Comparison of ENCODE assay signal across 28 cellular contexts in genomic region chr11:106309070-106309684, GRCh38.
"Had no signal": no experiment of that assay in that cellular context is flagged by ENCODE, and none has a peak within 500 bp of the region (broad histone marks: within the 10 kb centered on the region; RNA-seq: fewer than 3 reads in every experiment).

No MANE protein-coding gene starts in this region.

- H3K27ac Mint-ChIP-seq: activated B cell treated with CpG ODN at 0.5 μM for 24 hours; activated CD8-positive, alpha-beta T cell treated with anti-CD3 and anti-CD28 coated beads for 36 hours; activated T-helper 17 cell treated with anti-CD3 and anti-CD28 coated beads, Interleukin-2, amount 50 U/mL, for 72 hours; mesothelial cell of epicardium; naive B cell; nephron progenitor cell; progenitor cell of endocrine pancreas had no signal

- DNase-seq: activated B cell treated with CpG ODN at 0.5 μM for 24 hours; activated CD4-positive, alpha-beta T cell treated with anti-CD3 and anti-CD28 coated beads, Interleukin-2, amount 50 U/mL, for 1 hour; activated CD8-positive, alpha-beta T cell treated with anti-CD3 and anti-CD28 coated beads for 36 hours; activated gamma-delta T cell treated with Interleukin-2 at 50 U/mL for 16 hours; activated naive CD4-positive, alpha-beta T cell treated with anti-CD3 and anti-CD28 coated beads, Interleukin-2, amount 50 U/mL, for 16 hours; activated T-cell treated with anti-CD3 and anti-CD28 coated beads, Interleukin-2, amount 50 U/mL, for 4 hours; amygdala; dermis blood vessel endothelial cell; effector CD8-positive, alpha-beta T cell; left cardiac atrium; mammary epithelial cell; naive B cell; nephron progenitor cell; ovary; right lobe of liver; stimulated activated CD4-positive, alpha-beta T cell treated with anti-CD3 and anti-CD28 coated beads, Interleukin-2, amount 100 ng/mL, for 48 hours; stimulated activated naive CD4-positive, alpha-beta T cell treated with Interleukin-2 at 50 U/mL for 16 hours; transverse colon had no signal

- H3K27ac ChIP-seq: gastroesophageal sphincter, hepatocyte, neutrophil, ovary, right lobe of liver, transverse colon had no signal

- H3K4me3 ChIP-seq: gastroesophageal sphincter, hepatocyte, ovary, right lobe of liver, transverse colon had no signal

- H3K9me3 ChIP-seq: gastroesophageal sphincter, neutrophil, ovary, right lobe of liver, transverse colon had no signal

- H3K9me3 Mint-ChIP-seq: activated B cell treated with CpG ODN at 0.5 μM for 24 hours; activated CD8-positive, alpha-beta T cell treated with anti-CD3 and anti-CD28 coated beads for 36 hours; nephron progenitor cell had no signal

- H3K4me2 ChIP-seq: hepatocyte had no signal

- H3K36me3 Mint-ChIP-seq: mesothelial cell of epicardium, naive B cell had no signal

- H3K4me1 ChIP-seq: gastroesophageal sphincter, right lobe of liver, transverse colon had no signal

- H3K79me2 ChIP-seq: hepatocyte had no signal

- H3K27me3 Mint-ChIP-seq: activated B cell treated with CpG ODN at 0.5 μM for 24 hours; activated CD8-positive, alpha-beta T cell treated with anti-CD3 and anti-CD28 coated beads for 36 hours; central memory CD8-positive, alpha-beta T cell; progenitor cell of endocrine pancreas had no signal

- H3K36me3 ChIP-seq: gastroesophageal sphincter, neutrophil, ovary, right lobe of liver, transverse colon had no signal

- ATAC-seq: activated CD8-positive, alpha-beta T cell treated with anti-CD3 and anti-CD28 coated beads for 36 hours; activated T-cell treated with anti-CD3 and anti-CD28 coated beads, Interleukin-2, amount 50 U/mL, for 4 hours; activated T-helper 17 cell treated with anti-CD3 and anti-CD28 coated beads, Interleukin-2, amount 50 U/mL, for 72 hours; gastroesophageal sphincter; left cardiac atrium; right lobe of liver had no signal

- FAIRE-seq: bronchial epithelial cell, keratinocyte, TTC549 had no signal

- H3K4me3 Mint-ChIP-seq: activated B cell treated with CpG ODN at 0.5 μM for 24 hours; activated CD8-positive, alpha-beta T cell treated with anti-CD3 and anti-CD28 coated beads for 36 hours; activated T-cell treated with anti-CD3 and anti-CD28 coated beads, Interleukin-2, amount 50 U/mL, for 4 hours; activated T-helper 17 cell treated with anti-CD3 and anti-CD28 coated beads, Interleukin-2, amount 50 U/mL, for 72 hours; central memory CD8-positive, alpha-beta T cell; mesothelial cell of epicardium; naive B cell; nephron progenitor cell had no signal

- H2AFZ ChIP-seq: hepatocyte had no signal

- H3K4me1 Mint-ChIP-seq: activated B cell treated with CpG ODN at 0.5 μM for 24 hours; activated T-helper 17 cell treated with anti-CD3 and anti-CD28 coated beads, Interleukin-2, amount 50 U/mL, for 72 hours; central memory CD8-positive, alpha-beta T cell; naive B cell; nephron progenitor cell had no signal

- H3K27me3 ChIP-seq: gastroesophageal sphincter, hepatocyte, neutrophil, ovary, right lobe of liver, transverse colon had no signal
